In genomic region chr7:100208911-100209408, GRCh38 we compare ENCODE assay signal across 1 cellular context.
TF ChIP-seq lines count a peak whose summit lies in the region.

No MANE protein-coding gene starts in this region.

TF ChIP-seq in K562, 482 proteins besides CTCF, POLR2A, EP300 and RAD21 (continues in another document):
- TF ChIP-seq, protein P1, sequence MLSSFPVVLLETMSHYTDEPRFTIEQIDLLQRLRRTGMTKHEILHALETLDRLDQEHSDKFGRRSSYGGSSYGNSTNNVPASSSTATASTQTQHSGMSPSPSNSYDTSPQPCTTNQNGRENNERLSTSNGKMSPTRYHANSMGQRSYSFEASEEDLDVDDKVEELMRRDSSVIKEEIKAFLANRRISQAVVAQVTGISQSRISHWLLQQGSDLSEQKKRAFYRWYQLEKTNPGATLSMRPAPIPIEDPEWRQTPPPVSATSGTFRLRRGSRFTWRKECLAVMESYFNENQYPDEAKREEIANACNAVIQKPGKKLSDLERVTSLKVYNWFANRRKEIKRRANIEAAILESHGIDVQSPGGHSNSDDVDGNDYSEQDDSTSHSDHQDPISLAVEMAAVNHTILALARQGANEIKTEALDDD (IDR thresholded peaks at IDR 0.05): peak; percentile 91
- TF ChIP-seq ZFP36 (IDR thresholded peaks at IDR 0.05; ENCODE audit: low read depth, low read length, partially characterized antibody): no peak
- TF ChIP-seq, protein P2, sequence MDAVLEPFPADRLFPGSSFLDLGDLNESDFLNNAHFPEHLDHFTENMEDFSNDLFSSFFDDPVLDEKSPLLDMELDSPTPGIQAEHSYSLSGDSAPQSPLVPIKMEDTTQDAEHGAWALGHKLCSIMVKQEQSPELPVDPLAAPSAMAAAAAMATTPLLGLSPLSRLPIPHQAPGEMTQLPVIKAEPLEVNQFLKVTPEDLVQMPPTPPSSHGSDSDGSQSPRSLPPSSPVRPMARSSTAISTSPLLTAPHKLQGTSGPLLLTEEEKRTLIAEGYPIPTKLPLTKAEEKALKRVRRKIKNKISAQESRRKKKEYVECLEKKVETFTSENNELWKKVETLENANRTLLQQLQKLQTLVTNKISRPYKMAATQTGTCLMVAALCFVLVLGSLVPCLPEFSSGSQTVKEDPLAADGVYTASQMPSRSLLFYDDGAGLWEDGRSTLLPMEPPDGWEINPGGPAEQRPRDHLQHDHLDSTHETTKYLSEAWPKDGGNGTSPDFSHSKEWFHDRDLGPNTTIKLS (IDR thresholded peaks at IDR 0.05; ENCODE audit: borderline replicate concordance, low read depth): no peak
- TF ChIP-seq BCOR (IDR thresholded peaks at IDR 0.05): no peak
- TF ChIP-seq MAFF (IDR thresholded peaks at IDR 0.05; ENCODE audit: low read length): peak; percentile 69; the same call in 1 of the 2 replicates
- no peak for TF ChIP-seq HDAC3 (IDR thresholded peaks at IDR 0.05; ENCODE audit: borderline replicate concordance, partially characterized antibody)
- no peak for TF ChIP-seq ID3 (CRISPR knock-in tag; IDR thresholded peaks at IDR 0.05)
- TF ChIP-seq ID3 (tag; IDR thresholded peaks at IDR 0.05): no peak
- peak; percentile 24; the same call in 1 of the 2 replicates for TF ChIP-seq MAFK (IDR thresholded peaks at IDR 0.05; ENCODE audit: low read length)
- peak; percentile 93 for TF ChIP-seq C11orf30 (IDR thresholded peaks at IDR 0.05; ENCODE audit: low read depth)
- TF ChIP-seq NFIC (IDR thresholded peaks at IDR 0.05): peak; percentile 76
- TF ChIP-seq PKNOX1 (IDR thresholded peaks at IDR 0.05): peak; percentile 60
- no peak for TF ChIP-seq PHB (CRISPR knock-in tag; IDR thresholded peaks at IDR 0.05)
- TF ChIP-seq RBM39 (optimal IDR thresholded peaks at IDR 0.05; ENCODE audit: low read depth, low read length): no peak
- TF ChIP-seq IFI16 (CRISPR knock-in tag; IDR thresholded peaks at IDR 0.05): no peak
- TF ChIP-seq MAZ (CRISPR knock-in tag; conservative IDR thresholded peaks at IDR 0.05 in 1 of 2, IDR thresholded peaks at IDR 0.05 in 1 of 2): peak; percentile 21 to 30; a peak in 1 of 4 replicates
- TF ChIP-seq MAFG (tag; conservative IDR thresholded peaks at IDR 0.05): peak; percentile 74
- no peak for TF ChIP-seq ATF1 (CRISPR knock-in tag; IDR thresholded peaks at IDR 0.05)
- TF ChIP-seq ATF1 (tag; IDR thresholded peaks at IDR 0.05): no peak
- TF ChIP-seq ZBTB40 (IDR thresholded peaks at IDR 0.05): no peak
- TF ChIP-seq ZBTB40 (CRISPR knock-in tag; IDR thresholded peaks at IDR 0.05): no peak
- TF ChIP-seq ZNF316 (IDR thresholded peaks at IDR 0.05): peak; percentile 94
- no peak for TF ChIP-seq ZKSCAN8 (CRISPR knock-in tag; IDR thresholded peaks at IDR 0.05)
- TF ChIP-seq KAT7 (CRISPR knock-in tag; IDR thresholded peaks at IDR 0.05; ENCODE audit: borderline replicate concordance): peak; percentile 40; the same call in 1 of the 2 replicates
- peak; percentile 51 for TF ChIP-seq MEIS2 (IDR thresholded peaks at IDR 0.05; ENCODE audit: partially characterized antibody)
- no peak for TF ChIP-seq ZNF436 (CRISPR knock-in tag; IDR thresholded peaks at IDR 0.05)
- peak; percentile 49; the same call in 1 of the 2 replicates for TF ChIP-seq ZNF384 (IDR thresholded peaks at IDR 0.05; ENCODE audit: low read depth, low read length)
- TF ChIP-seq TEAD1 (CRISPR knock-in tag; IDR thresholded peaks at IDR 0.05): 0 out of 4 replicates have a peak, but pooled peaks of 1 of the 2 experiments have one; percentile 48
- no peak for TF ChIP-seq POLR3A (IDR thresholded peaks at IDR 0.05; ENCODE audit: borderline replicate concordance, extremely low read depth, insufficient read depth, insufficient read length)
- TF ChIP-seq, protein P3, sequence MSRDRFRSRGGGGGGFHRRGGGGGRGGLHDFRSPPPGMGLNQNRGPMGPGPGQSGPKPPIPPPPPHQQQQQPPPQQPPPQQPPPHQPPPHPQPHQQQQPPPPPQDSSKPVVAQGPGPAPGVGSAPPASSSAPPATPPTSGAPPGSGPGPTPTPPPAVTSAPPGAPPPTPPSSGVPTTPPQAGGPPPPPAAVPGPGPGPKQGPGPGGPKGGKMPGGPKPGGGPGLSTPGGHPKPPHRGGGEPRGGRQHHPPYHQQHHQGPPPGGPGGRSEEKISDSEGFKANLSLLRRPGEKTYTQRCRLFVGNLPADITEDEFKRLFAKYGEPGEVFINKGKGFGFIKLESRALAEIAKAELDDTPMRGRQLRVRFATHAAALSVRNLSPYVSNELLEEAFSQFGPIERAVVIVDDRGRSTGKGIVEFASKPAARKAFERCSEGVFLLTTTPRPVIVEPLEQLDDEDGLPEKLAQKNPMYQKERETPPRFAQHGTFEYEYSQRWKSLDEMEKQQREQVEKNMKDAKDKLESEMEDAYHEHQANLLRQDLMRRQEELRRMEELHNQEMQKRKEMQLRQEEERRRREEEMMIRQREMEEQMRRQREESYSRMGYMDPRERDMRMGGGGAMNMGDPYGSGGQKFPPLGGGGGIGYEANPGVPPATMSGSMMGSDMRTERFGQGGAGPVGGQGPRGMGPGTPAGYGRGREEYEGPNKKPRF (IDR thresholded peaks at IDR 0.05; ENCODE audit: low read depth, low read length): no peak
- no peak for TF ChIP-seq ZBED1 (IDR thresholded peaks at IDR 0.05)
- peak; percentile 9; the same call in 1 of the 2 replicates for TF ChIP-seq ATF4 (CRISPR knock-in tag; IDR thresholded peaks at IDR 0.05)
- no peak for TF ChIP-seq BRCA1 (IDR thresholded peaks at IDR 0.05)
- no peak for TF ChIP-seq BRCA1 (CRISPR knock-in tag; IDR thresholded peaks at IDR 0.05)
- no peak for TF ChIP-seq NR2C2 (CRISPR knock-in tag; IDR thresholded peaks at IDR 0.05)
- TF ChIP-seq NR2C2 (tag; IDR thresholded peaks at IDR 0.05): 0 out of 2 replicates have a peak, but pooled peaks have one; percentile 9
- TF ChIP-seq, protein P4, sequence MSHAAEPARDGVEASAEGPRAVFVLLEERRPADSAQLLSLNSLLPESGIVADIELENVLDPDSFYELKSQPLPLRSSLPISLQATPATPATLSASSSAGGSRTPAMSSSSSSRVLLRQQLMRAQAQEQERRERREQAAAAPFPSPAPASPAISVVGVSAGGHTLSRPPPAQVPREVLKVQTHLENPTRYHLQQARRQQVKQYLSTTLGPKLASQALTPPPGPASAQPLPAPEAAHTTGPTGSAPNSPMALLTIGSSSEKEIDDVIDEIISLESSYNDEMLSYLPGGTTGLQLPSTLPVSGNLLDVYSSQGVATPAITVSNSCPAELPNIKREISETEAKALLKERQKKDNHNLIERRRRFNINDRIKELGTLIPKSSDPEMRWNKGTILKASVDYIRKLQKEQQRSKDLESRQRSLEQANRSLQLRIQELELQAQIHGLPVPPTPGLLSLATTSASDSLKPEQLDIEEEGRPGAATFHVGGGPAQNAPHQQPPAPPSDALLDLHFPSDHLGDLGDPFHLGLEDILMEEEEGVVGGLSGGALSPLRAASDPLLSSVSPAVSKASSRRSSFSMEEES (CRISPR knock-in tag; IDR thresholded peaks at IDR 0.05): no peak
- TF ChIP-seq PRDM10 (IDR thresholded peaks at IDR 0.05; ENCODE audit: partially characterized antibody): peak; percentile 91
